ENCODE assay signal across 1 cellular context in genomic region chr12:124531281-124531745, GRCh38.
A peak's percentile ranks its signal among the peaks of the same experiment; 100 is the strongest.
TF ChIP-seq lines count a peak whose summit lies in the region.

No MANE protein-coding gene starts in this region.

TF ChIP-seq in HEK293, 187 proteins besides CTCF, POLR2A, EP300 and RAD21 (continued from another document):
- TF ChIP-seq, protein P1, sequence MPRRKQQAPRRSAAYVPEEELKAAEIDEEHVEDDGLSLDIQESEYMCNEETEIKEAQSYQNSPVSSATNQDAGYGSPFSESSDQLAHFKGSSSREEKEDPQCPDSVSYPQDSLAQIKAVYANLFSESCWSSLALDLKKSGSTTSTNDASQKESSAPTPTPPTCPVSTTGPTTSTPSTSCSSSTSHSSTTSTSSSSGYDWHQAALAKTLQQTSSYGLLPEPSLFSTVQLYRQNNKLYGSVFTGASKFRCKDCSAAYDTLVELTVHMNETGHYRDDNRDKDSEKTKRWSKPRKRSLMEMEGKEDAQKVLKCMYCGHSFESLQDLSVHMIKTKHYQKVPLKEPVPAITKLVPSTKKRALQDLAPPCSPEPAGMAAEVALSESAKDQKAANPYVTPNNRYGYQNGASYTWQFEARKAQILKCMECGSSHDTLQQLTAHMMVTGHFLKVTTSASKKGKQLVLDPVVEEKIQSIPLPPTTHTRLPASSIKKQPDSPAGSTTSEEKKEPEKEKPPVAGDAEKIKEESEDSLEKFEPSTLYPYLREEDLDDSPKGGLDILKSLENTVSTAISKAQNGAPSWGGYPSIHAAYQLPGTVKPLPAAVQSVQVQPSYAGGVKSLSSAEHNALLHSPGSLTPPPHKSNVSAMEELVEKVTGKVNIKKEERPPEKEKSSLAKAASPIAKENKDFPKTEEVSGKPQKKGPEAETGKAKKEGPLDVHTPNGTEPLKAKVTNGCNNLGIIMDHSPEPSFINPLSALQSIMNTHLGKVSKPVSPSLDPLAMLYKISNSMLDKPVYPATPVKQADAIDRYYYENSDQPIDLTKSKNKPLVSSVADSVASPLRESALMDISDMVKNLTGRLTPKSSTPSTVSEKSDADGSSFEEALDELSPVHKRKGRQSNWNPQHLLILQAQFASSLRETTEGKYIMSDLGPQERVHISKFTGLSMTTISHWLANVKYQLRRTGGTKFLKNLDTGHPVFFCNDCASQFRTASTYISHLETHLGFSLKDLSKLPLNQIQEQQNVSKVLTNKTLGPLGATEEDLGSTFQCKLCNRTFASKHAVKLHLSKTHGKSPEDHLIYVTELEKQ (tag by site-specific recombination; IDR thresholded peaks at IDR 0.05; ENCODE audit: borderline replicate concordance) = no peak
- TF ChIP-seq KLF10 (tag by site-specific recombination; IDR thresholded peaks at IDR 0.05) (no peak), ZFHX2 (tag by site-specific recombination; conservative IDR thresholded peaks at IDR 0.05) (peak; percentile 51), HOXA7 (CRISPR knock-in tag; IDR thresholded peaks at IDR 0.05; ENCODE audit: borderline replicate concordance) (no peak), ZNF776 (tag by site-specific recombination; IDR thresholded peaks at IDR 0.05; ENCODE audit: borderline replicate concordance) (no peak), GLIS1 (tag by site-specific recombination; IDR thresholded peaks at IDR 0.05) (peak; percentile 7; the same call in 1 of the 2 replicates), ZNF404 (tag by site-specific recombination; IDR thresholded peaks at IDR 0.05) (no peak), ZNF174 (tag by site-specific recombination; IDR thresholded peaks at IDR 0.05) (no peak), SETDB1 (IDR thresholded peaks at IDR 0.05; ENCODE audit: insufficient read length, low read length) (no peak), ZNF302 (tag by site-specific recombination; IDR thresholded peaks at IDR 0.05; ENCODE audit: low read depth) (no peak), SP7 (tag by site-specific recombination; IDR thresholded peaks at IDR 0.05) (no peak), ZBTB8A (tag by site-specific recombination; IDR thresholded peaks at IDR 0.05) (peak; percentile 82), MEIS1 (CRISPR knock-in tag; IDR thresholded peaks at IDR 0.05; ENCODE audit: borderline replicate concordance) (no peak), FEZF1 (tag by site-specific recombination; IDR thresholded peaks at IDR 0.05) (0 out of 2 replicates have a peak, but pooled peaks have one; percentile 23), TRIM28 (IDR thresholded peaks at IDR 0.05; ENCODE audit: borderline replicate concordance, low read length) (no peak), ZBTB20 (tag by site-specific recombination; IDR thresholded peaks at IDR 0.05) (peak; percentile 69), BCL11A (tag by site-specific recombination; IDR thresholded peaks at IDR 0.05; ENCODE audit: low read depth) (no peak), SP2 (tag by site-specific recombination; IDR thresholded peaks at IDR 0.05) (peak; percentile 20; the same call in 1 of the 2 replicates), PATZ1 (tag by site-specific recombination; IDR thresholded peaks at IDR 0.05) (peak; percentile 58), ZNF132 (tag by site-specific recombination; IDR thresholded peaks at IDR 0.05; ENCODE audit: borderline replicate concordance) (no peak), SALL2 (tag by site-specific recombination; IDR thresholded peaks at IDR 0.05; ENCODE audit: borderline replicate concordance) (no peak), ZEB2 (tag by site-specific recombination; IDR thresholded peaks at IDR 0.05) (0 out of 2 replicates have a peak, but pooled peaks have one; percentile 19), ZNF658 (tag by site-specific recombination; IDR thresholded peaks at IDR 0.05) (no peak), ZNF423 (tag by site-specific recombination; IDR thresholded peaks at IDR 0.05) (no peak; the same call in 1 of the 2 replicates), ZNF211 (tag by site-specific recombination; IDR thresholded peaks at IDR 0.05; ENCODE audit: low read depth) (no peak), ZNF426 (tag by site-specific recombination; IDR thresholded peaks at IDR 0.05) (no peak), ZNF138 (tag by site-specific recombination; IDR thresholded peaks at IDR 0.05; ENCODE audit: borderline replicate concordance) (no peak), OSR2 (tag by site-specific recombination; IDR thresholded peaks at IDR 0.05) (no peak)
- TF ChIP-seq, protein P2, sequence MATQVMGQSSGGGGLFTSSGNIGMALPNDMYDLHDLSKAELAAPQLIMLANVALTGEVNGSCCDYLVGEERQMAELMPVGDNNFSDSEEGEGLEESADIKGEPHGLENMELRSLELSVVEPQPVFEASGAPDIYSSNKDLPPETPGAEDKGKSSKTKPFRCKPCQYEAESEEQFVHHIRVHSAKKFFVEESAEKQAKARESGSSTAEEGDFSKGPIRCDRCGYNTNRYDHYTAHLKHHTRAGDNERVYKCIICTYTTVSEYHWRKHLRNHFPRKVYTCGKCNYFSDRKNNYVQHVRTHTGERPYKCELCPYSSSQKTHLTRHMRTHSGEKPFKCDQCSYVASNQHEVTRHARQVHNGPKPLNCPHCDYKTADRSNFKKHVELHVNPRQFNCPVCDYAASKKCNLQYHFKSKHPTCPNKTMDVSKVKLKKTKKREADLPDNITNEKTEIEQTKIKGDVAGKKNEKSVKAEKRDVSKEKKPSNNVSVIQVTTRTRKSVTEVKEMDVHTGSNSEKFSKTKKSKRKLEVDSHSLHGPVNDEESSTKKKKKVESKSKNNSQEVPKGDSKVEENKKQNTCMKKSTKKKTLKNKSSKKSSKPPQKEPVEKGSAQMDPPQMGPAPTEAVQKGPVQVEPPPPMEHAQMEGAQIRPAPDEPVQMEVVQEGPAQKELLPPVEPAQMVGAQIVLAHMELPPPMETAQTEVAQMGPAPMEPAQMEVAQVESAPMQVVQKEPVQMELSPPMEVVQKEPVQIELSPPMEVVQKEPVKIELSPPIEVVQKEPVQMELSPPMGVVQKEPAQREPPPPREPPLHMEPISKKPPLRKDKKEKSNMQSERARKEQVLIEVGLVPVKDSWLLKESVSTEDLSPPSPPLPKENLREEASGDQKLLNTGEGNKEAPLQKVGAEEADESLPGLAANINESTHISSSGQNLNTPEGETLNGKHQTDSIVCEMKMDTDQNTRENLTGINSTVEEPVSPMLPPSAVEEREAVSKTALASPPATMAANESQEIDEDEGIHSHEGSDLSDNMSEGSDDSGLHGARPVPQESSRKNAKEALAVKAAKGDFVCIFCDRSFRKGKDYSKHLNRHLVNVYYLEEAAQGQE (tag by site-specific recombination; IDR thresholded peaks at IDR 0.05) = no peak
- TF ChIP-seq, protein P3, sequence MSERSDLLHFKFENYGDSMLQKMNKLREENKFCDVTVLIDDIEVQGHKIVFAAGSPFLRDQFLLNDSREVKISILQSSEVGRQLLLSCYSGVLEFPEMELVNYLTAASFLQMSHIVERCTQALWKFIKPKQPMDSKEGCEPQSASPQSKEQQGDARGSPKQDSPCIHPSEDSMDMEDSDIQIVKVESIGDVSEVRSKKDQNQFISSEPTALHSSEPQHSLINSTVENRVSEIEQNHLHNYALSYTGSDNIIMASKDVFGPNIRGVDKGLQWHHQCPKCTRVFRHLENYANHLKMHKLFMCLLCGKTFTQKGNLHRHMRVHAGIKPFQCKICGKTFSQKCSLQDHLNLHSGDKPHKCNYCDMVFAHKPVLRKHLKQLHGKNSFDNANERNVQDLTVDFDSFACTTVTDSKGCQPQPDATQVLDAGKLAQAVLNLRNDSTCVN (tag by site-specific recombination; optimal IDR thresholded peaks at IDR 0.05) = no peak
